ENCODE assay signal across 8 cellular contexts in genomic region chr12:1660304-1661187, GRCh38. TPM values are rescaled to one million over a fixed set of nuclear protein-coding genes. Genes with fewer than 3 reads are reported as not detected.
DNase-seq lines count a peak whose midpoint lies in the region; ATAC-seq and TF ChIP-seq lines count a peak whose summit lies in the region.

No MANE protein-coding gene starts in this region.

- H3K4me1 ChIP-seq in mucosa of rectum (ENCODE audit: control insufficient read depth in 2 of 2, insufficient read depth in 2 of 2, low read length in 2 of 2) (peaks cover 12 to 27% of the 10 kb centered on the region in 2 donors), suprapubic skin (peaks cover 45% of the 10 kb centered on the region)

- peak overlapping the region; percentile 42 for H3K4me3 Mint-ChIP-seq in T-helper 2 cell treated with Interferon-gamma antibody and Interleukin-4, amounts not matched to agents 5 μg/mL and 100 μg/mL, for 36 hours
- no peak overlapping the region for H3K4me3 Mint-ChIP-seq in dendritic cell treated with granulocyte-macrophage colony-stimulating factor and Interleukin-4, amounts not matched to agents 40 ng/mL and 50 ng/mL, for 4 days

- no peak overlapping the region for H3K4me3 ChIP-seq in mucosa of rectum (ENCODE audit: low read length in 2 of 2)
- peak overlapping the region; percentile 47 for H3K4me3 ChIP-seq in suprapubic skin

- intact Hi-C loops in dendritic cell treated with granulocyte-macrophage colony-stimulating factor and Interleukin-4, amounts not matched to agents 40 ng/mL and 50 ng/mL, for 4 days (cut with micrococcal nuclease) = loop anchor here (2.0 kb wide), 1 partner anchor 30 kb away; the partner anchor contains the start of gene ADIPOR2

- no peak for TF ChIP-seq CTCF in suprapubic skin (IDR thresholded peaks at IDR 0.05)

- H3K9me3 ChIP-seq in mucosa of rectum (ENCODE audit: control insufficient read depth in 2 of 2, low read length in 2 of 2) (no peaks in the 10 kb centered on the region), suprapubic skin (no peaks in the 10 kb centered on the region)

- H3K27ac Mint-ChIP-seq in T-helper 2 cell treated with Interferon-gamma antibody and Interleukin-4, amounts not matched to agents 5 μg/mL and 100 μg/mL, for 36 hours = peak overlapping the region; percentile 2
- H3K27ac Mint-ChIP-seq in dendritic cell treated with granulocyte-macrophage colony-stimulating factor and Interleukin-4, amounts not matched to agents 40 ng/mL and 50 ng/mL, for 4 days = peak overlapping the region; percentile 45

- peaks cover 1% of the 10 kb centered on the region for H3K36me3 Mint-ChIP-seq in T-helper 2 cell treated with Interferon-gamma antibody and Interleukin-4, amounts not matched to agents 5 μg/mL and 100 μg/mL, for 36 hours (ENCODE audit: low read depth)
- H3K36me3 Mint-ChIP-seq in dendritic cell treated with granulocyte-macrophage colony-stimulating factor and Interleukin-4, amounts not matched to agents 40 ng/mL and 50 ng/mL, for 4 days (ENCODE audit: low read depth) = no peaks in the 10 kb centered on the region

- peaks cover 5% of the 10 kb centered on the region for H3K27me3 Mint-ChIP-seq in T-helper 2 cell treated with Interferon-gamma antibody and Interleukin-4, amounts not matched to agents 5 μg/mL and 100 μg/mL, for 36 hours (ENCODE audit: low read depth)
- H3K27me3 Mint-ChIP-seq in dendritic cell treated with granulocyte-macrophage colony-stimulating factor and Interleukin-4, amounts not matched to agents 40 ng/mL and 50 ng/mL, for 4 days = no peaks in the 10 kb centered on the region

- TF ChIP-seq POLR2A in suprapubic skin (IDR thresholded peaks at IDR 0.05) = no peak

- H3K27me3 ChIP-seq in mucosa of rectum (ENCODE audit: control insufficient read depth in 2 of 2, insufficient read depth in 2 of 2, low read length in 2 of 2) (no peaks in the 10 kb centered on the region), suprapubic skin (no peaks in the 10 kb centered on the region)

- peak overlapping the region; percentile 77 to 79 for H3K27ac ChIP-seq in mucosa of rectum (ENCODE audit: low read depth in 2 of 2, low read length in 2 of 2)
- peak overlapping the region; percentile 96 for H3K27ac ChIP-seq in suprapubic skin

- peak overlapping the region in 1 of 2 donors; percentile 47 for H3K9ac ChIP-seq in mucosa of rectum (ENCODE audit: low read depth in 1 of 2, low read length in 2 of 2)

- H3K36me3 ChIP-seq in mucosa of rectum (ENCODE audit: control insufficient read depth in 2 of 2, insufficient read depth in 2 of 2, low read length in 2 of 2) = no peaks in the 10 kb centered on the region
- no peaks in the 10 kb centered on the region for H3K36me3 ChIP-seq in suprapubic skin

- 30% methylated on average over 18 of the region's 20 CpGs for WGBS in suprapubic skin

- DNase-seq in C1 segment of cervical spinal cord (lab: John Stamatoyannopoulos, UW) (peak in 8 of 14 donors; percentile 38 to 79 (median 61)), suprapubic skin (ENCODE audit: low spot score in 2 of 2) (peak in 1 of 2 donors; percentile 88), NCI-H1694 (lab: John Stamatoyannopoulos, UW) (no peak), DMS 273 treated with DMSO at 0.1 percent for 48 hours (lab: John Stamatoyannopoulos, UW) (no peak)
- DNase-seq in T-helper 2 cell treated with Interferon-gamma antibody and Interleukin-4, amounts not matched to agents 5 μg/mL and 100 μg/mL, for 36 hours (ENCODE audit: low spot score) = no peak

- no peak for ATAC-seq in GM21381 (IDR thresholded peaks at IDR 0.05; ENCODE audit: unreplicated experiment)

- TF ChIP-seq EP300 in suprapubic skin (IDR thresholded peaks at IDR 0.05) = no peak

- H3K9me3 Mint-ChIP-seq in T-helper 2 cell treated with Interferon-gamma antibody and Interleukin-4, amounts not matched to agents 5 μg/mL and 100 μg/mL, for 36 hours = no peaks in the 10 kb centered on the region
- no peaks in the 10 kb centered on the region for H3K9me3 Mint-ChIP-seq in dendritic cell treated with granulocyte-macrophage colony-stimulating factor and Interleukin-4, amounts not matched to agents 40 ng/mL and 50 ng/mL, for 4 days

- peaks cover 21% of the 10 kb centered on the region for H3K4me1 Mint-ChIP-seq in T-helper 2 cell treated with Interferon-gamma antibody and Interleukin-4, amounts not matched to agents 5 μg/mL and 100 μg/mL, for 36 hours (ENCODE audit: low read depth)
- H3K4me1 Mint-ChIP-seq in dendritic cell treated with granulocyte-macrophage colony-stimulating factor and Interleukin-4, amounts not matched to agents 40 ng/mL and 50 ng/mL, for 4 days (ENCODE audit: low read depth) = peaks cover 56% of the 10 kb centered on the region

RNA-seq across cellular contexts. Expression of gene ADIPOR2, which starts 30.3 kb away (rescaled TPM):
- 10 to 100 TPM; 40.3 to 47.9 (median 43.4) TPM for total RNA-seq in suprapubic skin

RNA-seq across cellular contexts. Expression of gene WNT5B, which starts 31.5 kb away (rescaled TPM):
- 10 to 100 TPM in 1 of 4 donors, 1 to 10 TPM in 3; 7.3 to 12.8 (median 8.3) TPM for total RNA-seq in suprapubic skin

Comparison
In these comparisons a context has a peak if more than half of its experiments do, and no peak if none do; other contexts are left out.
1. DNase-seq: peak in C1 segment of cervical spinal cord (8 of 14); none in T-helper 2 cell treated with Interferon-gamma antibody and Interleukin-4, amounts not matched to agents 5 μg/mL and 100 μg/mL, for 36 hours (single experiment), NCI-H1694 (single experiment) and DMS 273 treated with DMSO at 0.1 percent for 48 hours (single experiment).